Comparison of ENCODE assay signal across 8 cellular contexts in genomic region chr3:138114988-138115971, GRCh38. TPM values are rescaled to one million over a fixed set of nuclear protein-coding genes. Genes with fewer than 3 reads are reported as not detected.
DNase-seq lines count a peak whose midpoint lies in the region; ATAC-seq and TF ChIP-seq lines count a peak whose summit lies in the region.

Gene DZIP1L (minus strand): TSS chr3:138115608. CDS start chr3:138103971, 11,637 bp downstream.

- dilution Hi-C loops in mammary epithelial cell (cut with HindIII; ENCODE audit: low sequenced_read_pairs), result no loop called here

- ATAC-seq in GM21825 (IDR thresholded peaks at IDR 0.05; ENCODE audit: unreplicated experiment) (peak; percentile 89), GM18858 (IDR thresholded peaks at IDR 0.05; ENCODE audit: unreplicated experiment) (no peak)

- peak within 1 kb of the TSS; percentile 97 for H3K4me2 ChIP-seq in mammary epithelial cell (ENCODE audit: insufficient read depth, low read depth, low read length)
- H3K4me2 ChIP-seq in skeletal muscle satellite cell (ENCODE audit: low read length), result peak within 1 kb of the TSS; percentile 96

- intact Hi-C loops in mammary epithelial cell (cut with micrococcal nuclease), result loop anchor here (2.0 kb wide), 1 partner anchor 60 kb away; the partner anchor contains the start of gene DBR1

- peak within 1 kb of the TSS; percentile 97 for H3K4me3 ChIP-seq in SK-N-MC
- peak within 1 kb of the TSS; percentile 72 to 79 (median 79) for H3K4me3 ChIP-seq in mammary epithelial cell (replicated peaks in 1 of 3; ENCODE audit: insufficient read depth in 1 of 3, low read depth in 2 of 3, low read length in 3 of 3)
- H3K4me3 ChIP-seq in skeletal muscle satellite cell (ENCODE audit: low read length), result peak within 1 kb of the TSS; percentile 99

- H2AFZ ChIP-seq in mammary epithelial cell (ENCODE audit: low read depth, low read length), result peak within 1 kb of the TSS; percentile 94

- H3K36me3 ChIP-seq in SK-N-MC (ENCODE audit: insufficient read depth, low read length) (no peaks in the 10 kb centered on the region), mammary epithelial cell (ENCODE audit: insufficient read depth, low read length) (no peaks in the 10 kb centered on the region), skeletal muscle satellite cell (ENCODE audit: insufficient read depth, low read length) (peaks cover 11% of the 10 kb centered on the region)

- no peaks in the 10 kb centered on the region for H4K20me1 ChIP-seq in mammary epithelial cell (ENCODE audit: insufficient read depth, low read length)

- peaks cover 33% of the 10 kb centered on the region for H3K79me2 ChIP-seq in mammary epithelial cell (ENCODE audit: insufficient read depth, low read length)

- DNase-seq in G401 (ENCODE audit: low spot score), result peak; percentile 75
- DNase-seq in Kasumi-1 (lab: John Stamatoyannopoulos, UW), result peak; percentile 68
- DNase-seq in SK-N-MC (ENCODE audit: low read depth, low spot score), result no peak
- peak; percentile 64 for DNase-seq in mammary epithelial cell
- peak; percentile 78 for DNase-seq in iPS-NIHi7 (ENCODE audit: extremely low spot score)

- in situ Hi-C loops in G401 (cut with HindIII; ENCODE audit: low sequenced_read_pairs) (no loop called here), mammary epithelial cell (cut with MboI; ENCODE audit: low sequenced_read_pairs in 2 of 2) (loop anchor here (5.0 kb wide), 1 partner anchor 48 kb away; no protein-coding TSS in a partner anchor)

- WGBS in mammary epithelial cell (ENCODE audit: low coverage, missing lambda C conversion rate), result 2% methylated on average over 31 of the region's 86 CpGs

- no peaks in the 10 kb centered on the region for H3K27me3 ChIP-seq in mammary epithelial cell (ENCODE audit: insufficient read depth, low read length)
- H3K27me3 ChIP-seq in skeletal muscle satellite cell (ENCODE audit: control insufficient read depth, insufficient read depth, low read length), result no peaks in the 10 kb centered on the region

- H3K27ac ChIP-seq in SK-N-MC (peak within 1 kb of the TSS; percentile 51; the same call in 1 of the 2 replicates), mammary epithelial cell (ENCODE audit: insufficient read depth, low read depth, low read length) (peak within 1 kb of the TSS; percentile 86)

- CTCF ChIA-PET in mammary epithelial cell (lab: Charles Lee; ENCODE audit: low non-redundant PET), result no interaction called here

- no TSS peak for BruUV-seq in mammary epithelial cell (replicated peaks; lab: Mats Ljungman, UMichigan)

- no peaks in the 10 kb centered on the region for H3K9me3 ChIP-seq in SK-N-MC (ENCODE audit: low read depth, low read length)
- H3K9me3 ChIP-seq in mammary epithelial cell (replicated peaks; ENCODE audit: insufficient read depth, low read length), result no peaks in the 10 kb centered on the region
- no peaks in the 10 kb centered on the region for H3K9me3 ChIP-seq in skeletal muscle satellite cell (replicated peaks; ENCODE audit: low read length)

- TF ChIP-seq CTCF in mammary epithelial cell (conservative IDR thresholded peaks at IDR 0.05 in 1 of 2, IDR thresholded peaks at IDR 0.05 in 1 of 2; ENCODE audit: extremely low read depth in 1 of 2, insufficient read depth in 1 of 2, low read depth in 1 of 2, low read length in 2 of 2), result peak in 1 of 2 donors; percentile 30

- H3K4me1 ChIP-seq in mammary epithelial cell (ENCODE audit: insufficient read depth, low read length) (peaks cover 29% of the 10 kb centered on the region), skeletal muscle satellite cell (ENCODE audit: control insufficient read depth, insufficient read depth, low read length) (peaks cover 23% of the 10 kb centered on the region)

- H3K9ac ChIP-seq in SK-N-MC (ENCODE audit: insufficient read length) (peak within 1 kb of the TSS; percentile 87), mammary epithelial cell (ENCODE audit: insufficient read depth, low read length) (peak within 1 kb of the TSS; percentile 85), skeletal muscle satellite cell (ENCODE audit: low read depth, low read length) (peak within 1 kb of the TSS; percentile 88)

RNA-seq across cellular contexts. Expression of gene DZIP1L, which starts in this region (rescaled TPM):
- 16.2 and 17.8 TPM in 2 replicates for total RNA-seq in G401 (2014; rRNA removed; shearing (Covaris generic))
- 10 to 100 TPM; 13.7 to 16.0 TPM for total RNA-seq in mammary epithelial cell
- 3.4 TPM for polyA plus RNA-seq in mammary epithelial cell
- not detected for polyA minus RNA-seq in mammary epithelial cell
- 18.3 and 21.8 TPM in 2 replicates for total RNA-seq in skeletal muscle satellite cell (2012; rRNA removed)
